ENCODE assay signal across 8 cellular contexts in genomic region chr2:207423886-207424285, GRCh38.
DNase-seq lines count a peak whose midpoint lies in the region; ATAC-seq, FAIRE-seq and TF ChIP-seq lines count a peak whose summit lies in the region.

No MANE protein-coding gene starts in this region.

- no peak overlapping the region for H2AFZ ChIP-seq in PC-9

- peak; percentile 97 for DNase-seq in ELR (ENCODE audit: low read depth)
- DNase-seq in activated CD8-positive, alpha-beta memory T cell treated with anti-CD3 and anti-CD28 coated beads, Interleukin-2, amount 10 ng/mL, durations not matched to agents 7 days and 5 days: peak; percentile 86
- DNase-seq in stimulated activated CD4-positive, alpha-beta T cell treated with anti-CD3 and anti-CD28 coated beads, Interleukin-1b, Interleukin-23, amount 100 ng/mL, for 48 hours: peak; percentile 64
- no peak for DNase-seq in PC-9
- no peak for DNase-seq in small intestine
- no peak for DNase-seq in NCI-H2227 (lab: John Stamatoyannopoulos, UW; ENCODE audit: unreplicated experiment)

- H3F3A ChIP-seq in PC-9 (ENCODE audit: insufficient read depth, low read depth): no peaks in the 10 kb centered on the region

- TF ChIP-seq CTCF in PC-9 (conservative IDR thresholded peaks at IDR 0.05): no peak

- H3K4me3 Mint-ChIP-seq in activated CD8-positive, alpha-beta memory T cell treated with anti-CD3 and anti-CD28 coated beads, Interleukin-2, amount 10 ng/mL, durations not matched to agents 7 days and 5 days: no peak overlapping the region

- no peaks in the 10 kb centered on the region for H3K36me3 ChIP-seq in PC-9 (ENCODE audit: low read depth)
- no peaks in the 10 kb centered on the region for H3K36me3 ChIP-seq in small intestine (ENCODE audit: control insufficient read depth in 2 of 2, insufficient read depth in 2 of 2, low read length in 2 of 2)

- BruUV-seq in PC-9 (replicated peaks; lab: Mats Ljungman, UMichigan): no TSS peak

- H4K20me1 ChIP-seq in PC-9 (ENCODE audit: insufficient read depth): no peaks in the 10 kb centered on the region

- intact Hi-C loops in PC-9 (cut with micrococcal nuclease; ENCODE audit: unreplicated experiment): no loop called here

- no peaks in the 10 kb centered on the region for H3K9me2 ChIP-seq in PC-9 (ENCODE audit: insufficient read depth)

- H3K36me3 Mint-ChIP-seq in activated CD8-positive, alpha-beta memory T cell treated with anti-CD3 and anti-CD28 coated beads, Interleukin-2, amount 10 ng/mL, durations not matched to agents 7 days and 5 days: peaks cover 19% of the 10 kb centered on the region

- H3K9me3 ChIP-seq in PC-9 (ENCODE audit: insufficient read depth, low read depth) (no peaks in the 10 kb centered on the region), small intestine (ENCODE audit: control insufficient read depth, low read depth) (no peaks in the 10 kb centered on the region)

- H3K27me3 ChIP-seq in PC-9 (ENCODE audit: insufficient read depth, low read depth) (no peaks in the 10 kb centered on the region), small intestine (ENCODE audit: control insufficient read depth in 2 of 2, insufficient read depth in 2 of 2, low read length in 2 of 2) (no peaks in the 10 kb centered on the region)

- H3K4me3 ChIP-seq in PC-9 (no peak overlapping the region), small intestine (ENCODE audit: low read depth in 1 of 2, low read length in 2 of 2) (no peak overlapping the region)

- H3K27ac ChIP-seq in PC-9 (no peak overlapping the region), small intestine (ENCODE audit: low read depth in 1 of 2, low read length in 1 of 2) (no peak overlapping the region)

- peaks cover 16% of the 10 kb centered on the region for H3K9me3 Mint-ChIP-seq in activated CD8-positive, alpha-beta memory T cell treated with anti-CD3 and anti-CD28 coated beads, Interleukin-2, amount 10 ng/mL, durations not matched to agents 7 days and 5 days (ENCODE audit: low read depth)

- CTCF ChIA-PET in activated CD8-positive, alpha-beta memory T cell treated with anti-CD3 and anti-CD28 coated beads, Interleukin-2, amount 10 ng/mL, durations not matched to agents 7 days and 5 days (lab: Charles Lee): interaction anchor here (1.3 kb wide), 1 partner anchor 11 kb away, joined by 3 read pairs; no protein-coding TSS in a partner anchor
- CTCF ChIA-PET in PC-9 (lab: Charles Lee): no interaction called here

- ATAC-seq in GM21367 (IDR thresholded peaks at IDR 0.05; ENCODE audit: unreplicated experiment): peak; percentile 92
- peak; percentile 83 for ATAC-seq in HG03565 (IDR thresholded peaks at IDR 0.05; ENCODE audit: unreplicated experiment)
- ATAC-seq in activated CD8-positive, alpha-beta memory T cell treated with anti-CD3 and anti-CD28 coated beads, Interleukin-2, amount 10 ng/mL, durations not matched to agents 7 days and 5 days: peak; percentile 91

- H3K27me3 Mint-ChIP-seq in activated CD8-positive, alpha-beta memory T cell treated with anti-CD3 and anti-CD28 coated beads, Interleukin-2, amount 10 ng/mL, durations not matched to agents 7 days and 5 days: peaks cover 33% of the 10 kb centered on the region

- H3K27ac Mint-ChIP-seq in activated CD8-positive, alpha-beta memory T cell treated with anti-CD3 and anti-CD28 coated beads, Interleukin-2, amount 10 ng/mL, durations not matched to agents 7 days and 5 days: peak overlapping the region; percentile 46

- no peak for FAIRE-seq in small intestine (lab: Jason Lieb, UNC)

- no peaks in the 10 kb centered on the region for H3K79me2 ChIP-seq in PC-9 (ENCODE audit: low read depth)

- POLR2A ChIA-PET in PC-9 (lab: Charles Lee; ENCODE audit: unreplicated experiment): no interaction called here

- peaks cover 20% of the 10 kb centered on the region for H3K4me1 Mint-ChIP-seq in activated CD8-positive, alpha-beta memory T cell treated with anti-CD3 and anti-CD28 coated beads, Interleukin-2, amount 10 ng/mL, durations not matched to agents 7 days and 5 days

- no peak overlapping the region for H3K4me2 ChIP-seq in PC-9

- 43 to 71% (median 66%) methylated on average over 3 of the region's 3 CpGs for WGBS in small intestine, 3 donors

- H3K4me1 ChIP-seq in PC-9 (replicated peaks; ENCODE audit: insufficient read depth) (no peaks in the 10 kb centered on the region), small intestine (ENCODE audit: control insufficient read depth in 2 of 2, insufficient read depth in 1 of 2, low read depth in 1 of 2, low read length in 1 of 2) (no peaks in the 10 kb centered on the region)

Comparison
In these comparisons a context has a peak if more than half of its experiments do, and no peak if none do; other contexts are left out.
1. DNase-seq: peak in ELR (single experiment), activated CD8-positive, alpha-beta memory T cell treated with anti-CD3 and anti-CD28 coated beads, Interleukin-2, amount 10 ng/mL, durations not matched to agents 7 days and 5 days (single experiment) and stimulated activated CD4-positive, alpha-beta T cell treated with anti-CD3 and anti-CD28 coated beads, Interleukin-1b, Interleukin-23, amount 100 ng/mL, for 48 hours (single experiment); none in PC-9 (0 of 2), small intestine (single experiment) and NCI-H2227 (single experiment).
2. Peak in every context shown above with its lines, with median percentiles within 50 percentile points of each other: ATAC-seq.